22 cellular contexts compared by ENCODE assay signal in genomic region chr1:35535243-35535642, GRCh38. TPM values are rescaled to one million over a fixed set of nuclear protein-coding genes. Genes with fewer than 3 reads are reported as not detected.
DNase-seq lines count a peak whose midpoint lies in the region; ATAC-seq and TF ChIP-seq lines count a peak whose summit lies in the region.
"Had no signal": no experiment of that assay in that cellular context is flagged by ENCODE, and none has a peak within 500 bp of the region (broad histone marks: within the 10 kb centered on the region; RNA-seq: fewer than 3 reads in every experiment).

No MANE protein-coding gene starts in this region.

- DNase-seq in CD8-positive, alpha-beta memory T cell = no peak
- DNase-seq in WTC11 (ENCODE audit: low spot score) (no peak), endodermal cell (no peak), T1000 (lab: John Stamatoyannopoulos, UW) (no peak), HuH-7.5 (ENCODE audit: low spot score) (no peak), DMS153 (lab: John Stamatoyannopoulos, UW) (no peak)
- DNase-seq: Karpas-422, MV-4-11, NCI-H1105 treated with DMSO at 0.1 percent for 48 hours, NCI-H2029 treated with DMSO at 0.1 percent for 48 hours, NCI-H2171, NCI-H524 treated with DMSO at 0.1 percent for 48 hours, NCI-H82, OCI-M1, SJCRH30 had no signal

- TF ChIP-seq CTCF in WTC11 (IDR thresholded peaks at IDR 0.05) (no peak), endodermal cell (conservative IDR thresholded peaks at IDR 0.05) (no peak)

- peaks cover 4% of the 10 kb centered on the region for H3K36me3 ChIP-seq in CD8-positive, alpha-beta memory T cell (ENCODE audit: insufficient read depth, low read length)
- H3K36me3 ChIP-seq in HUES48 (ENCODE audit: control insufficient read depth, insufficient read depth, low read length) (peaks cover 17% of the 10 kb centered on the region), endodermal cell (ENCODE audit: control insufficient read depth, insufficient read depth, low read length) (peaks cover 32% of the 10 kb centered on the region)

- H3K4me3 Mint-ChIP-seq in CD8-positive, alpha-beta memory T cell = no peak overlapping the region
- H3K4me3 Mint-ChIP-seq in WTC11 (peak overlapping the region; percentile 1; the same call in 1 of the 2 replicates), endodermal cell (no peak overlapping the region)
- H3K4me3 Mint-ChIP-seq: IgD-negative memory B cell; T-helper 1 cell treated with Interleukin-12 subunit alpha and Interleukin-12 subunit beta and Interleukin-4 antibody, amounts not matched to agents 30 μg/mL and 1 μg/mL, for 36 hours had no signal

- no peak overlapping the region for H3K4me3 ChIP-seq in CD8-positive, alpha-beta memory T cell (ENCODE audit: low read length)
- no peak overlapping the region for H3K4me3 ChIP-seq in HUES48 (ENCODE audit: low read depth, low read length)
- no peak overlapping the region for H3K4me3 ChIP-seq in endodermal cell (ENCODE audit: low read length)
- H3K4me3 ChIP-seq: BLaER1 treated with 17β-estradiol and CSF1 and Interleukin-3, amounts not matched to agents 10 nM and 100 nM; SJCRH30 had no signal

- H3K27ac Mint-ChIP-seq in CD8-positive, alpha-beta memory T cell = peak overlapping the region in 5 of 8 donors; percentile 5 to 32 (median 26)
- peak overlapping the region; percentile 47 for H3K27ac Mint-ChIP-seq in WTC11
- peak overlapping the region; percentile 14 for H3K27ac Mint-ChIP-seq in endodermal cell
- H3K27ac Mint-ChIP-seq: IgD-negative memory B cell had no signal

- H3K4me1 ChIP-seq in CD8-positive, alpha-beta memory T cell (ENCODE audit: insufficient read depth, low read length) = peaks cover 44% of the 10 kb centered on the region
- H3K4me1 ChIP-seq in HUES48 (ENCODE audit: control insufficient read depth, insufficient read depth, low read length) (peaks cover 54% of the 10 kb centered on the region), endodermal cell (ENCODE audit: control insufficient read depth, insufficient read depth, low read length) (peaks cover 6% of the 10 kb centered on the region)

- H3K9me3 Mint-ChIP-seq in CD8-positive, alpha-beta memory T cell = peaks cover 0 to 6% (median 2%) of the 10 kb centered on the region in 5 donors
- H3K9me3 Mint-ChIP-seq in WTC11 (peaks cover 6% of the 10 kb centered on the region), endodermal cell (peaks cover 10% of the 10 kb centered on the region)

- peaks cover 9 to 38% (median 11%) of the 10 kb centered on the region in 3 donors for H3K36me3 Mint-ChIP-seq in CD8-positive, alpha-beta memory T cell
- H3K36me3 Mint-ChIP-seq in WTC11 (peaks cover 27% of the 10 kb centered on the region), endodermal cell (ENCODE audit: low read depth) (peaks cover 35% of the 10 kb centered on the region)

- no peaks in the 10 kb centered on the region for H3K9me3 ChIP-seq in CD8-positive, alpha-beta memory T cell (ENCODE audit: low read length)
- H3K9me3 ChIP-seq in HUES48 (ENCODE audit: control insufficient read depth, insufficient read depth, low read length) = no peaks in the 10 kb centered on the region; the same call in 1 of the 2 replicates
- H3K9me3 ChIP-seq in endodermal cell (ENCODE audit: control insufficient read depth, low read length) = peaks cover 30% of the 10 kb centered on the region
- H3K9me3 ChIP-seq: SJCRH30 had no signal

- H3K4me1 Mint-ChIP-seq in CD8-positive, alpha-beta memory T cell = peaks cover 53 to 71% (median 68%) of the 10 kb centered on the region in 3 donors
- peaks cover 59% of the 10 kb centered on the region for H3K4me1 Mint-ChIP-seq in WTC11
- peaks cover 59% of the 10 kb centered on the region for H3K4me1 Mint-ChIP-seq in endodermal cell

- POLR2A ChIA-PET in CD8-positive, alpha-beta memory T cell (lab: Charles Lee) = no interaction called here
- POLR2A ChIA-PET in WTC11 (lab: Charles Lee) = no interaction called here

- H3K27ac ChIP-seq in CD8-positive, alpha-beta memory T cell (ENCODE audit: low read depth, low read length) = no peak overlapping the region
- H3K27ac ChIP-seq in HUES48 (ENCODE audit: low read depth, low read length) = peak overlapping the region; percentile 49
- no peak overlapping the region for H3K27ac ChIP-seq in endodermal cell (ENCODE audit: low read depth, low read length)
- H3K27ac ChIP-seq: BLaER1 treated with 17β-estradiol and CSF1 and Interleukin-3, amounts not matched to agents 10 nM and 100 nM; SJCRH30 had no signal

- no peaks in the 10 kb centered on the region for H3K27me3 ChIP-seq in CD8-positive, alpha-beta memory T cell (ENCODE audit: insufficient read depth, low read length, poor library complexity, severe bottlenecking)
- H3K27me3 ChIP-seq in HUES48 (ENCODE audit: control insufficient read depth, insufficient read depth, low read length) = no peaks in the 10 kb centered on the region
- H3K27me3 ChIP-seq in endodermal cell (ENCODE audit: control insufficient read depth, insufficient read depth, low read length, poor library complexity, severe bottlenecking) = no peaks in the 10 kb centered on the region
- H3K27me3 ChIP-seq: BLaER1 treated with 17β-estradiol and CSF1 and Interleukin-3, amounts not matched to agents 10 nM and 100 nM; SJCRH30 had no signal

- no peak for ATAC-seq in WTC11
- no peak for ATAC-seq in GM18867 (IDR thresholded peaks at IDR 0.05; ENCODE audit: unreplicated experiment)

- H3K27me3 Mint-ChIP-seq in CD8-positive, alpha-beta memory T cell = no peaks in the 10 kb centered on the region
- no peaks in the 10 kb centered on the region for H3K27me3 Mint-ChIP-seq in WTC11 (ENCODE audit: low read depth)
- H3K27me3 Mint-ChIP-seq in endodermal cell (ENCODE audit: insufficient read depth) = no peaks in the 10 kb centered on the region
- H3K27me3 Mint-ChIP-seq: IgD-negative memory B cell had no signal

- CTCF ChIA-PET in CD8-positive, alpha-beta memory T cell (lab: Charles Lee) = interaction anchor here (0.8 to 1.9 kb wide), 5 partner anchors 9 to 683 kb away, joined by 3 to 4 read pairs (median 4); no protein-coding TSS in a partner anchor
- CTCF ChIA-PET in WTC11 (lab: Charles Lee) = interaction anchor here (0.6 to 5.2 kb wide), 3 partner anchors 10 to 83 kb away, joined by 3 to 64 read pairs (median 14); no protein-coding TSS in a partner anchor

- H3K9ac ChIP-seq in HUES48 (ENCODE audit: low read depth, low read length) = no peak overlapping the region
- no peak overlapping the region for H3K9ac ChIP-seq in endodermal cell (ENCODE audit: extremely low read depth, low read length, poor library complexity, severe bottlenecking)
- H3K9ac ChIP-seq: BLaER1 treated with 17β-estradiol and CSF1 and Interleukin-3, amounts not matched to agents 10 nM and 100 nM had no signal

TF ChIP-seq in WTC11, 78 proteins besides CTCF, POLR2A, EP300 and RAD21 (continues in another document):
- TF ChIP-seq IRF1 (CRISPR knock-in tag; IDR thresholded peaks at IDR 0.05) = no peak
- TF ChIP-seq ETV6 (CRISPR knock-in tag; IDR thresholded peaks at IDR 0.05) = no peak
- TF ChIP-seq ATF3 (CRISPR knock-in tag; conservative IDR thresholded peaks at IDR 0.05) = no peak
- no peak for TF ChIP-seq GTF2I (CRISPR knock-in tag; conservative IDR thresholded peaks at IDR 0.05)
- TF ChIP-seq PRRX2 (CRISPR knock-in tag; IDR thresholded peaks at IDR 0.05) = no peak
- no peak for TF ChIP-seq ELF4 (CRISPR knock-in tag; IDR thresholded peaks at IDR 0.05; ENCODE audit: low read depth)
- TF ChIP-seq CREB1 (CRISPR knock-in tag; IDR thresholded peaks at IDR 0.05) = no peak
- no peak for TF ChIP-seq ESRRA (CRISPR knock-in tag; IDR thresholded peaks at IDR 0.05; ENCODE audit: borderline replicate concordance)
- no peak for TF ChIP-seq NR2C2 (CRISPR knock-in tag; IDR thresholded peaks at IDR 0.05)
- TF ChIP-seq NFYB (CRISPR knock-in tag; conservative IDR thresholded peaks at IDR 0.05; ENCODE audit: low read depth) = no peak
- no peak for TF ChIP-seq GRHL2 (CRISPR knock-in tag; IDR thresholded peaks at IDR 0.05; ENCODE audit: insufficient replicate concordance, severe bottlenecking)
- TF ChIP-seq, protein P1, sequence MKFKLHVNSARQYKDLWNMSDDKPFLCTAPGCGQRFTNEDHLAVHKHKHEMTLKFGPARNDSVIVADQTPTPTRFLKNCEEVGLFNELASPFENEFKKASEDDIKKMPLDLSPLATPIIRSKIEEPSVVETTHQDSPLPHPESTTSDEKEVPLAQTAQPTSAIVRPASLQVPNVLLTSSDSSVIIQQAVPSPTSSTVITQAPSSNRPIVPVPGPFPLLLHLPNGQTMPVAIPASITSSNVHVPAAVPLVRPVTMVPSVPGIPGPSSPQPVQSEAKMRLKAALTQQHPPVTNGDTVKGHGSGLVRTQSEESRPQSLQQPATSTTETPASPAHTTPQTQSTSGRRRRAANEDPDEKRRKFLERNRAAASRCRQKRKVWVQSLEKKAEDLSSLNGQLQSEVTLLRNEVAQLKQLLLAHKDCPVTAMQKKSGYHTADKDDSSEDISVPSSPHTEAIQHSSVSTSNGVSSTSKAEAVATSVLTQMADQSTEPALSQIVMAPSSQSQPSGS (CRISPR knock-in tag; IDR thresholded peaks at IDR 0.05; ENCODE audit: borderline replicate concordance, low read depth) = no peak

RNA-seq across cellular contexts. Expression of gene KIAA0319L, which starts 22.0 kb away (rescaled TPM):
- 10 to 100 TPM; 28.5 to 30.4 TPM for total RNA-seq in CD8-positive, alpha-beta memory T cell
- polyA plus RNA-seq in CD8-positive, alpha-beta memory T cell = 29.3 TPM
- 66.3 to 71.7 TPM (median 70.0 TPM) in 3 replicates for total RNA-seq in WTC11 (2021)
- total RNA-seq in endodermal cell = 10 to 100 TPM; 68.4 to 77.6 TPM
- 60.0 TPM for polyA plus RNA-seq in endodermal cell (2013, experiment 1 of 2)
- polyA plus RNA-seq in endodermal cell (2013, experiment 2 of 2) = 50.1 TPM

RNA-seq across cellular contexts. Expression of gene NCDN, which starts 22.4 kb away (rescaled TPM):
- total RNA-seq in CD8-positive, alpha-beta memory T cell = 10 to 100 TPM; 49.0 to 50.4 TPM
- polyA plus RNA-seq in CD8-positive, alpha-beta memory T cell = 15.7 TPM
- total RNA-seq in WTC11 (2021) (35.6 to 39.2 TPM (median 38.2 TPM) in 3 replicates), endodermal cell (10 to 100 TPM; 25.3 to 33.4 TPM)
- 17.1 TPM for polyA plus RNA-seq in endodermal cell (2013, experiment 1 of 2)
- polyA plus RNA-seq in endodermal cell (2013, experiment 2 of 2) = 15.9 TPM

RNA-seq across cellular contexts. Expression of gene TFAP2E, which starts 37.9 kb away (rescaled TPM):
- 1 to 10 TPM in 1 of 2 experiments, under 1 TPM in 1; 0.69 to 1.0 TPM for total RNA-seq in CD8-positive, alpha-beta memory T cell
- 0.41 TPM for polyA plus RNA-seq in CD8-positive, alpha-beta memory T cell
- 1.5 to 1.7 TPM (median 1.5 TPM) in 3 replicates for total RNA-seq in WTC11 (2021)
- under 1 TPM; 0.62 to 0.66 TPM for total RNA-seq in endodermal cell
- 0.53 TPM for polyA plus RNA-seq in endodermal cell (2013, experiment 1 of 2)
- polyA plus RNA-seq in endodermal cell (2013, experiment 2 of 2) = 0.54 TPM
- total RNA-seq: H4, M059J had no signal
